ENCODE assay signal across 12 cellular contexts in genomic region chr2:228689049-228689448, GRCh38.
DNase-seq lines count a peak whose midpoint lies in the region; ATAC-seq and TF ChIP-seq lines count a peak whose summit lies in the region.
"Had no signal": no experiment of that assay in that cellular context is flagged by ENCODE, and none has a peak within 500 bp of the region (broad histone marks: within the 10 kb centered on the region; RNA-seq: fewer than 3 reads in every experiment).

No MANE protein-coding gene starts in this region.

- H3K4me3 Mint-ChIP-seq in stimulated activated naive CD8-positive, alpha-beta T cell treated with anti-CD3 and anti-CD28 coated beads, Interleukin-15, amount 100 ng/mL, for 72 hours: no peak overlapping the region
- H3K4me3 Mint-ChIP-seq in activated CD4-positive, alpha-beta T cell treated with anti-CD3 and anti-CD28 coated beads for 36 hours: no peak overlapping the region
- H3K4me3 Mint-ChIP-seq: memory B cell had no signal

- ATAC-seq in stimulated activated naive CD8-positive, alpha-beta T cell treated with anti-CD3 and anti-CD28 coated beads, Interleukin-15, amount 100 ng/mL, for 72 hours: no peak
- no peak for ATAC-seq in activated CD4-positive, alpha-beta T cell treated with anti-CD3 and anti-CD28 coated beads for 36 hours
- no peak for ATAC-seq in HG03280 (IDR thresholded peaks at IDR 0.05; ENCODE audit: unreplicated experiment)

- no peaks in the 10 kb centered on the region for H3K27me3 Mint-ChIP-seq in stimulated activated naive CD8-positive, alpha-beta T cell treated with anti-CD3 and anti-CD28 coated beads, Interleukin-15, amount 100 ng/mL, for 72 hours
- no peaks in the 10 kb centered on the region for H3K27me3 Mint-ChIP-seq in activated CD4-positive, alpha-beta T cell treated with anti-CD3 and anti-CD28 coated beads for 36 hours
- H3K27me3 Mint-ChIP-seq: memory B cell had no signal

- intact Hi-C loops in activated CD4-positive, alpha-beta T cell treated with anti-CD3 and anti-CD28 coated beads for 36 hours (cut with DNase I, micrococcal nuclease): no loop called here

- peaks cover 17 to 18% of the 10 kb centered on the region in 2 donors for H3K9me3 Mint-ChIP-seq in stimulated activated naive CD8-positive, alpha-beta T cell treated with anti-CD3 and anti-CD28 coated beads, Interleukin-15, amount 100 ng/mL, for 72 hours
- peaks cover 3% of the 10 kb centered on the region for H3K9me3 Mint-ChIP-seq in activated CD4-positive, alpha-beta T cell treated with anti-CD3 and anti-CD28 coated beads for 36 hours (ENCODE audit: low read depth)

- 0 out of 2 replicates have a peak, but pooled peaks have one; percentile 14 for TF ChIP-seq CTCF in VCaP (conservative IDR thresholded peaks at IDR 0.05)

- CTCF ChIA-PET in activated CD4-positive, alpha-beta T cell treated with anti-CD3 and anti-CD28 coated beads for 36 hours (lab: Charles Lee): no interaction called here

- H3K4me1 Mint-ChIP-seq in stimulated activated naive CD8-positive, alpha-beta T cell treated with anti-CD3 and anti-CD28 coated beads, Interleukin-15, amount 100 ng/mL, for 72 hours: no peaks in the 10 kb centered on the region
- H3K4me1 Mint-ChIP-seq in activated CD4-positive, alpha-beta T cell treated with anti-CD3 and anti-CD28 coated beads for 36 hours: no peaks in the 10 kb centered on the region
- H3K4me1 Mint-ChIP-seq: memory B cell had no signal

- DNase-seq in AG20443 (ENCODE audit: low spot score) (peak; percentile 14), M059J (ENCODE audit: low read depth) (peak; percentile 20), left kidney (ENCODE audit: low read depth, low spot score) (peak; percentile 82), OCI-M2 (lab: John Stamatoyannopoulos, UW; ENCODE audit: unreplicated experiment) (no peak)
- DNase-seq in stimulated activated naive CD8-positive, alpha-beta T cell treated with anti-CD3 and anti-CD28 coated beads, Interleukin-15, amount 100 ng/mL, for 72 hours: no peak
- DNase-seq in activated CD4-positive, alpha-beta T cell treated with anti-CD3 and anti-CD28 coated beads for 36 hours: no peak
- DNase-seq: activated CD8-positive, alpha-beta memory T cell treated with anti-CD3 and anti-CD28 coated beads, Interleukin-2, amount 50 U/mL, for 4 hours; Right ventricle myocardium superior had no signal

- H3K36me3 Mint-ChIP-seq in activated CD4-positive, alpha-beta T cell treated with anti-CD3 and anti-CD28 coated beads for 36 hours (ENCODE audit: low read depth): no peaks in the 10 kb centered on the region
- H3K36me3 Mint-ChIP-seq: memory B cell had no signal

- POLR2A ChIA-PET in activated CD4-positive, alpha-beta T cell treated with anti-CD3 and anti-CD28 coated beads for 36 hours (lab: Charles Lee): no interaction called here

- no peak overlapping the region for H3K27ac Mint-ChIP-seq in stimulated activated naive CD8-positive, alpha-beta T cell treated with anti-CD3 and anti-CD28 coated beads, Interleukin-15, amount 100 ng/mL, for 72 hours
- H3K27ac Mint-ChIP-seq in activated CD4-positive, alpha-beta T cell treated with anti-CD3 and anti-CD28 coated beads for 36 hours: no peak overlapping the region
- H3K27ac Mint-ChIP-seq: memory B cell had no signal

- no peak overlapping the region for H3K27ac ChIP-seq in VCaP
- H3K27ac ChIP-seq: uterus had no signal

Comparison
In these comparisons a context has a peak if more than half of its experiments do, and no peak if none do; other contexts are left out.
1. DNase-seq: peak in AG20443 (single experiment), M059J (single experiment) and left kidney (single experiment); none in stimulated activated naive CD8-positive, alpha-beta T cell treated with anti-CD3 and anti-CD28 coated beads, Interleukin-15, amount 100 ng/mL, for 72 hours (0 of 2), OCI-M2 (single experiment) and activated CD4-positive, alpha-beta T cell treated with anti-CD3 and anti-CD28 coated beads for 36 hours (single experiment).